10 cellular contexts compared by ENCODE assay signal in genomic region chr1:205013683-205014367, GRCh38. TPM values are rescaled to one million over a fixed set of nuclear protein-coding genes. Genes with fewer than 3 reads are reported as not detected.
A peak's percentile ranks its signal among the peaks of the same experiment; 100 is the strongest.
DNase-seq lines count a peak whose midpoint lies in the region; ATAC-seq, FAIRE-seq and TF ChIP-seq lines count a peak whose summit lies in the region.
"Had no signal": no experiment of that assay in that cellular context is flagged by ENCODE, and none has a peak within 500 bp of the region (broad histone marks: within the 10 kb centered on the region; RNA-seq: fewer than 3 reads in every experiment).

No MANE protein-coding gene starts in this region.

- H3K4me1 Mint-ChIP-seq in activated CD8-positive, alpha-beta T cell treated with anti-CD3 and anti-CD28 coated beads for 36 hours (ENCODE audit: low read depth) = no peaks in the 10 kb centered on the region
- H3K4me1 Mint-ChIP-seq in activated CD4-positive, alpha-beta memory T cell treated with anti-CD3 and anti-CD28 coated beads, Interleukin-2, amount 10 ng/mL, durations not matched to agents 7 days and 5 days = no peaks in the 10 kb centered on the region
- H3K4me1 Mint-ChIP-seq: memory B cell had no signal

- H3K36me3 ChIP-seq in prostate gland = no peaks in the 10 kb centered on the region
- H3K36me3 ChIP-seq: SJSA1 had no signal

- peak; percentile 49 for ATAC-seq in esophagus mucosa
- no peak for ATAC-seq in activated CD8-positive, alpha-beta T cell treated with anti-CD3 and anti-CD28 coated beads for 36 hours
- no peak for ATAC-seq in GM18909 (IDR thresholded peaks at IDR 0.05; ENCODE audit: poor library complexity, unreplicated experiment)

- no peak overlapping the region for H3K4me3 ChIP-seq in prostate gland
- H3K4me3 ChIP-seq: SJSA1 had no signal

- no peak overlapping the region for H3K27ac ChIP-seq in prostate gland
- H3K27ac ChIP-seq: SJSA1 had no signal

- H3K27me3 ChIP-seq in prostate gland (replicated peaks; ENCODE audit: insufficient read depth) = peaks cover 3% of the 10 kb centered on the region

- CTCF ChIA-PET in activated CD8-positive, alpha-beta T cell treated with anti-CD3 and anti-CD28 coated beads for 36 hours (lab: Charles Lee) = interaction anchor here (1.3 to 1.6 kb wide), 3 partner anchors 17 to 48 kb away, joined by 3 read pairs; no protein-coding TSS in a partner anchor
- CTCF ChIA-PET in activated CD4-positive, alpha-beta memory T cell treated with anti-CD3 and anti-CD28 coated beads, Interleukin-2, amount 10 ng/mL, durations not matched to agents 7 days and 5 days (lab: Charles Lee) = interaction anchor here (1.6 kb wide), 1 partner anchor 48 kb away, joined by 5 read pairs; no protein-coding TSS in a partner anchor

- no peak for TF ChIP-seq CTCF in prostate gland (IDR thresholded peaks at IDR 0.05)
- no peak for TF ChIP-seq CTCF in activated CD8-positive, alpha-beta T cell treated with anti-CD3 and anti-CD28 coated beads for 36 hours (IDR thresholded peaks at IDR 0.05)

- no peak for FAIRE-seq in GM12891 (lab: Jason Lieb, UNC)

- H3K36me3 Mint-ChIP-seq in activated CD8-positive, alpha-beta T cell treated with anti-CD3 and anti-CD28 coated beads for 36 hours (ENCODE audit: low read depth) = no peaks in the 10 kb centered on the region
- H3K36me3 Mint-ChIP-seq in activated CD4-positive, alpha-beta memory T cell treated with anti-CD3 and anti-CD28 coated beads, Interleukin-2, amount 10 ng/mL, durations not matched to agents 7 days and 5 days (ENCODE audit: low read depth) = no peaks in the 10 kb centered on the region
- H3K36me3 Mint-ChIP-seq: memory B cell had no signal

- DNase-seq in G401 (ENCODE audit: low spot score) (peak; percentile 62), NCI-H510A (lab: John Stamatoyannopoulos, UW) (peak; percentile 26), prostate gland (ENCODE audit: low spot score) (peak; percentile 30), GM12891 (ENCODE audit: insufficient read length, low spot score) (no peak)
- DNase-seq in activated CD8-positive, alpha-beta T cell treated with anti-CD3 and anti-CD28 coated beads for 36 hours = no peak
- no peak for DNase-seq in activated CD4-positive, alpha-beta memory T cell treated with anti-CD3 and anti-CD28 coated beads, Interleukin-2, amount 10 ng/mL, durations not matched to agents 7 days and 5 days

- no peaks in the 10 kb centered on the region for H3K9me3 Mint-ChIP-seq in activated CD8-positive, alpha-beta T cell treated with anti-CD3 and anti-CD28 coated beads for 36 hours
- no peaks in the 10 kb centered on the region for H3K9me3 Mint-ChIP-seq in activated CD4-positive, alpha-beta memory T cell treated with anti-CD3 and anti-CD28 coated beads, Interleukin-2, amount 10 ng/mL, durations not matched to agents 7 days and 5 days
- H3K9me3 Mint-ChIP-seq: memory B cell had no signal

- TF ChIP-seq POLR2A in prostate gland (IDR thresholded peaks at IDR 0.05) (no peak), GM12891 (IDR thresholded peaks at IDR 0.05; ENCODE audit: low read depth, low read length) (no peak)

- no peak overlapping the region for H3K27ac Mint-ChIP-seq in activated CD8-positive, alpha-beta T cell treated with anti-CD3 and anti-CD28 coated beads for 36 hours
- no peak overlapping the region for H3K27ac Mint-ChIP-seq in activated CD4-positive, alpha-beta memory T cell treated with anti-CD3 and anti-CD28 coated beads, Interleukin-2, amount 10 ng/mL, durations not matched to agents 7 days and 5 days
- H3K27ac Mint-ChIP-seq: memory B cell had no signal

- no peaks in the 10 kb centered on the region for H3K9me3 ChIP-seq in prostate gland
- H3K9me3 ChIP-seq: SJSA1 had no signal

- POLR2A ChIA-PET in activated CD8-positive, alpha-beta T cell treated with anti-CD3 and anti-CD28 coated beads for 36 hours (lab: Charles Lee) = no interaction called here
- POLR2A ChIA-PET in activated CD4-positive, alpha-beta memory T cell treated with anti-CD3 and anti-CD28 coated beads, Interleukin-2, amount 10 ng/mL, durations not matched to agents 7 days and 5 days (lab: Charles Lee) = no interaction called here

- H3K27me3 Mint-ChIP-seq in activated CD8-positive, alpha-beta T cell treated with anti-CD3 and anti-CD28 coated beads for 36 hours = no peaks in the 10 kb centered on the region
- no peaks in the 10 kb centered on the region for H3K27me3 Mint-ChIP-seq in activated CD4-positive, alpha-beta memory T cell treated with anti-CD3 and anti-CD28 coated beads, Interleukin-2, amount 10 ng/mL, durations not matched to agents 7 days and 5 days

- in situ Hi-C loops in G401 (cut with HindIII; ENCODE audit: low sequenced_read_pairs) = no loop called here

- peaks cover 5% of the 10 kb centered on the region for H3K4me1 ChIP-seq in prostate gland (replicated peaks)
- H3K4me1 ChIP-seq: SJSA1 had no signal

- no peak overlapping the region for H3K4me3 Mint-ChIP-seq in activated CD8-positive, alpha-beta T cell treated with anti-CD3 and anti-CD28 coated beads for 36 hours
- H3K4me3 Mint-ChIP-seq in activated CD4-positive, alpha-beta memory T cell treated with anti-CD3 and anti-CD28 coated beads, Interleukin-2, amount 10 ng/mL, durations not matched to agents 7 days and 5 days = no peak overlapping the region
- H3K4me3 Mint-ChIP-seq: memory B cell had no signal

- intact Hi-C loops in prostate gland (cut with DNase I) = no loop called here
- intact Hi-C loops in activated CD8-positive, alpha-beta T cell treated with anti-CD3 and anti-CD28 coated beads for 36 hours (cut with micrococcal nuclease) = no loop called here

- 13% methylated on average over 6 of the region's 6 CpGs for WGBS in prostate gland

TF ChIP-seq in GM12891, 5 proteins besides CTCF, POLR2A, EP300 and RAD21:
- TF ChIP-seq POU2F2 (IDR thresholded peaks at IDR 0.05; ENCODE audit: low read depth, low read length) = no peak
- no peak for TF ChIP-seq POLR2AphosphoS5 (IDR thresholded peaks at IDR 0.05; ENCODE audit: low read depth, low read length)
- TF ChIP-seq SPI1 (IDR thresholded peaks at IDR 0.05; ENCODE audit: low read depth, low read length) = no peak
- TF ChIP-seq TAF1 (IDR thresholded peaks at IDR 0.05; ENCODE audit: low read depth, low read length) = no peak
- no peak for TF ChIP-seq PAX5 (IDR thresholded peaks at IDR 0.05; ENCODE audit: insufficient read depth, low read length, severe bottlenecking)

RNA-seq across cellular contexts. Expression of gene CNTN2, which starts 29.2 kb away (rescaled TPM):
- total RNA-seq in G401 (2014; rRNA removed; shearing (Covaris generic)) = 0.06 TPM in 1 of 2 replicates, not detected in the other
- total RNA-seq in esophagus mucosa = 0.04 TPM
- 1 to 10 TPM in 1 of 2 donors, not detected in 1; 5.1 TPM for total RNA-seq in prostate gland
- not detected for total RNA-seq in activated CD8-positive, alpha-beta T cell treated with anti-CD3 and anti-CD28 coated beads for 36 hours
- 0.01 TPM for polyA plus RNA-seq in GM12891 (2012; ENCODE audit: low read depth, missing spikeins)
- not detected for total RNA-seq in activated CD4-positive, alpha-beta memory T cell treated with anti-CD3 and anti-CD28 coated beads, Interleukin-2, amount 10 ng/mL, durations not matched to agents 7 days and 5 days
- total RNA-seq: SJSA1 had no signal

Comparison
In these comparisons a context has a peak if more than half of its experiments do, and no peak if none do; other contexts are left out.
1. DNase-seq: peak in G401 (single experiment), NCI-H510A (single experiment) and prostate gland (single experiment); none in activated CD8-positive, alpha-beta T cell treated with anti-CD3 and anti-CD28 coated beads for 36 hours (single experiment), GM12891 (single experiment) and activated CD4-positive, alpha-beta memory T cell treated with anti-CD3 and anti-CD28 coated beads, Interleukin-2, amount 10 ng/mL, durations not matched to agents 7 days and 5 days (single experiment).